In the genomic region with DNA sequence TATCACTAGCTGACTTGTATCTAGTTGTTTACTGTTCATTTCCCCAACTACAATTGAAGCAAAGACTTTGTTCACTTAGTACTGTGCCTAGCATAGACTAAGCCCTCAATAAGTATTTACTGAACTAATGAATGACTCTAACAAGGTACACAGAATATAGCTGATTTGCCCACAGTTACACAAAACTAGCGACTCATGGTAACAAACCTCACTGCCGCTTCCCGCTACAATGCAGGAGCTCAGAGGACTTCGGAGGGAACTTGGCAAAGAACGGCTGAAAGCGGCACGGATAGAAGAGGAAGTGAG, we compare ENCODE assay signal across 8 cellular contexts. TPM values are rescaled to one million over a fixed set of nuclear protein-coding genes. Genes with fewer than 3 reads are reported as not detected.
DNase-seq lines count a peak whose midpoint lies in the region; ATAC-seq, FAIRE-seq and TF ChIP-seq lines count a peak whose summit lies in the region.

No MANE protein-coding gene starts in this region.

- no peak for ATAC-seq in HG02623 (IDR thresholded peaks at IDR 0.05; ENCODE audit: unreplicated experiment)
- no peak for ATAC-seq in GM19397 (IDR thresholded peaks at IDR 0.05; ENCODE audit: unreplicated experiment)

- DNase-seq in AG04449 (ENCODE audit: low read depth, low spot score) (no peak), HCEC 1CT (peak; percentile 50), right atrium auricular region (ENCODE audit: low spot score) (no peak), spleen (no peak), HTR-8/SVneo (ENCODE audit: insufficient read length, low spot score) (no peak)

- no peaks in the 10 kb centered on the region for H3K9me3 ChIP-seq in right atrium auricular region
- H3K9me3 ChIP-seq in spleen: no peaks in the 10 kb centered on the region

- H3K4me3 ChIP-seq in AG04449 (ENCODE audit: low read depth, low read length) (peak overlapping the region; percentile 100), WI38 (ENCODE audit: low read depth, low read length) (peak overlapping the region; percentile 83), right atrium auricular region (peak overlapping the region; percentile 65 to 81), spleen (peak overlapping the region; percentile 66 to 93 (median 80))

- TF ChIP-seq POLR2A in spleen (IDR thresholded peaks at IDR 0.05): no peak

- 0 to 2% (median 0%) methylated on average over 7 of the region's 7 CpGs for WGBS in spleen, 5 donors

- intact Hi-C loops in spleen (cut with DNase I; ENCODE audit: low total_unique reads): no loop called here

- H3K27me3 ChIP-seq in right atrium auricular region (no peaks in the 10 kb centered on the region), spleen (replicated peaks in 1 of 7) (no peaks in the 10 kb centered on the region)

- CTCF ChIA-PET in AG04449 (lab: Yijun Ruan, JAX): interaction anchor here (0.8 to 9.1 kb wide), 13 partner anchors 9 to 237 kb away, joined by 3 to 137 read pairs (median 9); a partner anchor contains a TSS

- TF ChIP-seq CTCF in AG04449 (IDR thresholded peaks at IDR 0.05; ENCODE audit: insufficient read depth, low read length, missing control alignments) (no peak), WI38 (IDR thresholded peaks at IDR 0.05; ENCODE audit: low read depth, low read length) (no peak), right atrium auricular region (IDR thresholded peaks at IDR 0.05) (no peak), spleen (IDR thresholded peaks at IDR 0.05 in 8 of 11, conservative IDR thresholded peaks at IDR 0.05 in 3 of 11) (no peak)

- H3K27ac ChIP-seq in right atrium auricular region (peak overlapping the region; percentile 90 to 92), spleen (peak overlapping the region; percentile 92 to 98 (median 97))

- H3K4me1 ChIP-seq in right atrium auricular region (peaks cover 0 to 22% of the 10 kb centered on the region in 2 donors), spleen (peaks cover 29 to 84% (median 50%) of the 10 kb centered on the region in 6 donors)

- H3K36me3 ChIP-seq in right atrium auricular region (peaks cover 7% of the 10 kb centered on the region), spleen (peaks cover 0 to 32% (median 12%) of the 10 kb centered on the region in 6 donors)

- no peak for FAIRE-seq in HTR-8/SVneo (lab: Jason Lieb, UNC)

- POLR2A ChIA-PET in AG04449 (lab: Yijun Ruan, JAX): interaction anchor here (0.5 to 1.7 kb wide), 2 partner anchors 11 to 209 kb away, joined by 3 to 6 read pairs; no protein-coding TSS in a partner anchor

RNA-seq across cellular contexts. Expression of a gene that starts 0.5 kb away (rescaled TPM):
- total RNA-seq in right atrium auricular region (10 to 100 TPM; 36.8 to 36.9 TPM), spleen (100 to 1,000 TPM in 6 of 7 donors, 10 to 100 TPM in 1; 77.4 to 140 (median 104) TPM)
- 10 to 100 TPM; 39.0 to 44.0 (median 43.6) TPM for polyA plus RNA-seq in spleen

RNA-seq across cellular contexts. Expression of a gene that starts 16.6 kb away (rescaled TPM):
- total RNA-seq in right atrium auricular region (1 to 10 TPM; 4.6 to 5.3 TPM), spleen (1 to 10 TPM in 1 of 7 donors, under 1 TPM in 2, not detected in 4; 0.41 to 1.7 (median 0.54) TPM)
- polyA plus RNA-seq in spleen: under 1 TPM in 2 of 3 donors, not detected in 1; 0.32 to 0.61 TPM

RNA-seq across cellular contexts. Expression of a gene that starts 48.9 kb away (rescaled TPM):
- under 1 TPM; 0.12 to 0.44 TPM for total RNA-seq in right atrium auricular region
- total RNA-seq in spleen: 1 to 10 TPM; 1.1 to 5.8 (median 4.4) TPM
- 1 to 10 TPM in 2 of 3 donors, under 1 TPM in 1; 0.26 to 1.5 (median 1.2) TPM for polyA plus RNA-seq in spleen

RNA-seq across cellular contexts. Expression of a gene that starts 51.0 kb away (rescaled TPM):
- total RNA-seq in right atrium auricular region (10 to 100 TPM in 1 of 2 donors, not detected in 1; 19.0 TPM), spleen (not detected)
- 1 to 10 TPM in 1 of 3 donors, under 1 TPM in 1, not detected in 1; 0.38 to 1.7 TPM for polyA plus RNA-seq in spleen
